8 cellular contexts compared by ENCODE assay signal in the genomic region with DNA sequence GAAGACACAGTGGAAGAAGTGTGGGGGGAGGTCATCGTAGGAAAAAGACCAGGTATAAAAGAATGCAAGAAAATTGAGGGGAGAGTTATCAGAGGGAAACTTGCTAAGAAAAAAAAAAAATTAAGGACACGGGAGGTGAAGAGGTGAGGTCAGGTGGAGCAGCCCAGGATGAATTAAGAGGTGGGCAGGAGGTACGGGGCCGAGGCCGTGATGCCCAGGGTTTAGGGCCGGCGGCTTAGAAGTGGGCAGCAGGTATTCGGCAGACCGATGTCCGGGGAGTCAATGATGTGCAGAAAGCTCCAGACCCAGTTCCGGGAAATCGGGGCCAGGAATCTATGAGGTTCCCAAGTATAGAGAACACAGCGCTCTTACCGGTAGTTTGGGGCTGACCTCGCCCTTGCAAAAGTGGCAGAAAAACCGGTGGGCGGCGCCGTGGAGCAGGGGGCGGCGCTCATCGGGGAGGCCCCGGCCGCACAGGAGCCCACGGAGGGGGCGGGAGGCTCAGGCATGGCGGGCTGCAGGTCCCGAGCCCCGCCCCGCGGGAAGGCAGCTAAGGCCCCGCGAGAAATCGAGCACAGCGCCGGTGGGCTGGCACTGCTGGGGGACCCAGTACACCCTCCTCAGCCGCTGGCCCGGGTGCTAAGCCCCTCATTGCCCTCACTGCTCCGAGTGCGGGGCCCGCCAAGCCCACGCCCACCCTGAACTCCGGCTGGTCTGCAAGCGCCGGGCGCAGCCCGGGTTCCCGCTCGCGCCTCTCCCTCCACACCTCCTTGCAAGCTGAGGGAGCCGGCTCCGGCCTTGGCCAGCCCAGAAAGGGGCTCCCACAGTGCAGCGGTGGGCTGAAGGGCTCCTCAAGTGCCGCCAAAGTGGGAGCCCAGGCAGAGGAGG.
DNase-seq lines count a peak whose midpoint lies in the region; ATAC-seq, FAIRE-seq and TF ChIP-seq lines count a peak whose summit lies in the region.
"Not testable (repeated sequence)": the region's sequence is repeated elsewhere in the genome, so short reads cannot be mapped to it uniquely, and the experiment has no call there.

No MANE protein-coding gene starts in this region.

- not testable (repeated sequence) for H3K27me3 ChIP-seq in right lobe of liver, pancreas

- H3K4me3 Mint-ChIP-seq in T-cell, result not testable (repeated sequence)

- H3K36me3 Mint-ChIP-seq in T-cell; activated naive CD4-positive, alpha-beta T cell treated with anti-CD3 and anti-CD28 coated beads, Interleukin-2, amount 50 U/mL, for 72 hours: not testable (repeated sequence)

- ATAC-seq in A549, result peak; percentile 83 to 89
- ATAC-seq in GM18909 (IDR thresholded peaks at IDR 0.05; ENCODE audit: poor library complexity, unreplicated experiment), result peak; percentile 68
- peak; percentile 59 for ATAC-seq in HG03045 (IDR thresholded peaks at IDR 0.05; ENCODE audit: unreplicated experiment)
- ATAC-seq in T-cell (replicated peaks in 1 of 4), result peak; percentile 63 to 81 (median 80)
- ATAC-seq in activated naive CD4-positive, alpha-beta T cell treated with anti-CD3 and anti-CD28 coated beads, Interleukin-2, amount 50 U/mL, for 72 hours, result peak; percentile 55 to 61
- peak; percentile 73 for ATAC-seq in Right ventricle myocardium inferior
- peak; percentile 55 to 63 (median 60) for ATAC-seq in right lobe of liver
- peak; percentile 59 to 85 (median 72) for ATAC-seq in pancreas

- FAIRE-seq in A549 (lab: Jason Lieb, UNC); pancreas (lab: Jason Lieb, UNC): not testable (repeated sequence)

- H3K9me3 ChIP-seq in A549, right lobe of liver, pancreas: not testable (repeated sequence)

- not testable (repeated sequence) for H3K4me3 ChIP-seq in A549, right lobe of liver, pancreas

- H3K27ac Mint-ChIP-seq in T-cell; activated naive CD4-positive, alpha-beta T cell treated with anti-CD3 and anti-CD28 coated beads, Interleukin-2, amount 50 U/mL, for 72 hours: not testable (repeated sequence)

- TF ChIP-seq CTCF in A549 (IDR thresholded peaks at IDR 0.05); right lobe of liver (IDR thresholded peaks at IDR 0.05); pancreas (IDR thresholded peaks at IDR 0.05): not testable (repeated sequence)

- CTCF ChIA-PET in A549 (lab: Yijun Ruan, JAX); T-cell (lab: Charles Lee): not testable (repeated sequence)

- H3K4me2 ChIP-seq in A549, result not testable (repeated sequence)

- not testable (repeated sequence) for H3K27me3 Mint-ChIP-seq in T-cell

- not testable (repeated sequence) for H3K36me3 ChIP-seq in right lobe of liver, pancreas

- not testable (repeated sequence) for TF ChIP-seq EP300 in A549 (IDR thresholded peaks at IDR 0.05)

- H3K4me1 ChIP-seq in A549, right lobe of liver, pancreas: not testable (repeated sequence)

- not testable (repeated sequence) for TF ChIP-seq RAD21 in A549 (conservative IDR thresholded peaks at IDR 0.05 in 1 of 2, IDR thresholded peaks at IDR 0.05 in 1 of 2)

- not testable (repeated sequence) for TF ChIP-seq POLR2A in A549 (IDR thresholded peaks at IDR 0.05; ENCODE audit: low read length); right lobe of liver (IDR thresholded peaks at IDR 0.05)

- intact Hi-C loops in Right ventricle myocardium inferior (cut with DNase I); right lobe of liver (cut with DNase I); pancreas (cut with DNase I): not testable (repeated sequence)

- 80% methylated on average over 1 of the region's 54 CpGs for WGBS in A549 (ENCODE audit: missing lambda C conversion rate)
- WGBS in right lobe of liver (ENCODE audit: insufficient coverage, low coverage, low lambda C conversion rate, missing lambda C conversion rate), result no CpG with 5 or more reads among the region's 54 CpGs
- WGBS in pancreas, 2 donors, result no CpG with 5 or more reads among the region's 54 CpGs

- not testable (repeated sequence) for H3K4me1 Mint-ChIP-seq in T-cell

- DNase-seq in A549 (ENCODE audit: low read depth in 1 of 2, low spot score in 1 of 2); T-cell; activated naive CD4-positive, alpha-beta T cell treated with anti-CD3 and anti-CD28 coated beads, Interleukin-2, amount 50 U/mL, for 72 hours (ENCODE audit: low spot score in 2 of 2); Right ventricle myocardium inferior (ENCODE audit: missing footprints); right lobe of liver; pancreas: not testable (repeated sequence)

- H3K9me3 Mint-ChIP-seq in T-cell; activated naive CD4-positive, alpha-beta T cell treated with anti-CD3 and anti-CD28 coated beads, Interleukin-2, amount 50 U/mL, for 72 hours: not testable (repeated sequence)

- POLR2A ChIA-PET in A549 (lab: Yijun Ruan, JAX); T-cell (lab: Charles Lee): not testable (repeated sequence)

- not testable (repeated sequence) for H3K27ac ChIP-seq in A549, right lobe of liver, pancreas
